In the genomic region with DNA sequence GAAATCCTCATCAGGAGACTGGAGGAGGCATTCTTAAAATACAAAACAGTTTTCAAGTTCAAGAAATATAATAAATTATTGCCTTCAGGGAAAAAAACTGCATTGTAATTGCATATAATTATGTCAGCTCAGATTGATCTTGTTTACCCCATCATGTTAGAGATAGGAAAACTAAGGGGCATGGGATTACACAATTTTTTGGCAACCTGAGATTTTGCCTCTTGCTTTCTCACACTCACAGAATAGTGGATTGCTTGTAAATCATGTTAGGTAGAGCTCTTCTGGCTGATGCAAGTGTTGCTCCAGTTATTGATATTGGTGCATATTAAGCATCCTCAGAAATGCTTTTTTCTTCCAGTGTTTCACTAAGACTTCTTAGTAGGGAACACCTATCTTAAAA, we compare ENCODE assay signal across 24 cellular contexts.
"Had no signal": no experiment of that assay in that cellular context is flagged by ENCODE, and none has a peak within 500 bp of the region (broad histone marks: within the 10 kb centered on the region; RNA-seq: fewer than 3 reads in every experiment).

No MANE protein-coding gene starts in this region.

- H3K27me3 Mint-ChIP-seq: dendritic cell treated with granulocyte-macrophage colony-stimulating factor and Interleukin-4, amounts not matched to agents 40 ng/mL and 50 ng/mL, for 4 days; effector memory CD8-positive, alpha-beta T cell; naive thymus-derived CD4-positive, alpha-beta T cell had no signal

- H3K4me3 Mint-ChIP-seq: dendritic cell treated with granulocyte-macrophage colony-stimulating factor and Interleukin-4, amounts not matched to agents 40 ng/mL and 50 ng/mL, for 4 days; effector memory CD8-positive, alpha-beta T cell; endodermal cell; naive thymus-derived CD4-positive, alpha-beta T cell had no signal

- ATAC-seq: effector memory CD8-positive, alpha-beta T cell; esophagus mucosa; gastrocnemius medialis; heart right ventricle; left cardiac atrium; left lung; left ventricle myocardium superior; lower lobe of right lung; naive thymus-derived CD4-positive, alpha-beta T cell had no signal

- H3K4me3 ChIP-seq: colonic mucosa, esophagus squamous epithelium, gastrocnemius medialis, heart right ventricle, left lung, lower lobe of right lung had no signal

- H3K4me1 ChIP-seq: colonic mucosa, esophagus squamous epithelium, gastrocnemius medialis, heart right ventricle, left lung, lower lobe of right lung had no signal

- H3K9me3 Mint-ChIP-seq: endodermal cell had no signal

- H3K27ac Mint-ChIP-seq: dendritic cell treated with granulocyte-macrophage colony-stimulating factor and Interleukin-4, amounts not matched to agents 40 ng/mL and 50 ng/mL, for 4 days; effector memory CD8-positive, alpha-beta T cell; endodermal cell; naive thymus-derived CD4-positive, alpha-beta T cell had no signal

- DNase-seq: colonic mucosa; cortex of kidney; effector CD8-positive, alpha-beta T cell; effector memory CD8-positive, alpha-beta T cell; endodermal cell; erythroblast; esophagus squamous epithelium; foreskin fibroblast; foreskin melanocyte; gastrocnemius medialis; glutamatergic neuron; head of caudate nucleus; heart right ventricle; hippocampal formation; left cardiac atrium; left lung; left ventricle myocardium superior; lower lobe of right lung; mesenchymal stem cell; midbrain; naive thymus-derived CD4-positive, alpha-beta T cell had no signal

- H3K4me1 Mint-ChIP-seq: naive thymus-derived CD4-positive, alpha-beta T cell had no signal

- H3K36me3 ChIP-seq: colonic mucosa, esophagus squamous epithelium, gastrocnemius medialis, heart right ventricle, left lung, lower lobe of right lung had no signal

- H3K27me3 ChIP-seq: colonic mucosa, esophagus squamous epithelium, gastrocnemius medialis, heart right ventricle, left lung had no signal

- H3K27ac ChIP-seq: colonic mucosa, epithelial cell of prostate, esophagus squamous epithelium, gastrocnemius medialis, heart right ventricle, left lung, lower lobe of right lung had no signal

- H3K36me3 Mint-ChIP-seq: naive thymus-derived CD4-positive, alpha-beta T cell had no signal

- H3K9me3 ChIP-seq: colonic mucosa, esophagus squamous epithelium, gastrocnemius medialis, left lung, lower lobe of right lung had no signal
